Comparison of ENCODE assay signal across 1 cellular context in the genomic region with DNA sequence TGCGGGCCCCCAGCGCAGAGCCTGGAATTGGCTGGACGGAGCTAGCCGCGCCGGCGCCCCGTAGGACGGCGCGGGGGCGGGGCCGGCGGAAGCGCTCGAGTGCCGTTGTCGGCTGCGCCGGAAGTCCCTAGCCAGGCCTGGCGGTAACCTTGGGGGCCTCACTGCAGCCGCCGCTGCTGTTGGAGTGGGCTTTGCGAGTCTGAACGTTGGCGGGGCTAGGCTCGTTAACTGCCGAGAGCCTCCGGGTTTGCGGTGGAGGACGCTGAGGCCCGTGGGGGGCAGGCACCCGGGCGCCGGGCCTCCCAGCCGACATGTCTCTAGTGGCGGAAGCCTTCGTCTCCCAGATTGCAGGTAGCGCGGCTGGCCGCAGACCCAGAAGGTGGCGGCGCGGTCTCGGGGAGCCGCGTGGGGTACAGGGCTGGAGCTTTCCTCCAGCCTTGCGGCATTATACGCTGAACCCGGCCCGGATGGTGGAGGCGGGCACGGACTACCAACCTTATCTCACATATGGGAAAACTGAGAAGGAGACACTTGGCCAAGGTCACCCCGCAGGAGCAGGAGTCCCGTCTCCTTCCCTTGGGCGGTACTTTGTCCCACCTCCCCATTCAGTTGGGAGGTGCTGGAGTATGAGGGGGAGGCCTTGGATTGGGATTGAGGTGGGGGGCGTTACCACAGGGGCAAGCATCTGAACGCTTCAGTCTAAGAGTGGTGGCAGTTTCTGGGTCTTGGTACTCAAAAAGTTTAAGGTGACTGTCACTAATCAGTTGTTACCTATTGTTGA.
TF ChIP-seq lines count a peak whose summit lies in the region.

A gene (plus strand): TSS at position 124 of the 781 bp plus-strand sequence. CDS start 188 bp downstream, at position 312.

TF ChIP-seq in GM12878, 131 proteins besides CTCF, POLR2A, EP300 and RAD21 (continued from another document):
- no peak for TF ChIP-seq NR2C2 (IDR thresholded peaks at IDR 0.05; ENCODE audit: borderline replicate concordance, control insufficient read depth, insufficient read length, low read depth)
- TF ChIP-seq RBBP5 (conservative IDR thresholded peaks at IDR 0.05) = no peak
- no peak for TF ChIP-seq MYB (IDR thresholded peaks at IDR 0.05; ENCODE audit: borderline replicate concordance, low read depth, low read length)
- TF ChIP-seq IKZF2 (IDR thresholded peaks at IDR 0.05) = peak in 1 of 2 experiments; percentile 33; a peak in 2 of 4 replicates
- peak; percentile 60 for TF ChIP-seq CREM (IDR thresholded peaks at IDR 0.05; ENCODE audit: low read depth)
- TF ChIP-seq, protein P1, sequence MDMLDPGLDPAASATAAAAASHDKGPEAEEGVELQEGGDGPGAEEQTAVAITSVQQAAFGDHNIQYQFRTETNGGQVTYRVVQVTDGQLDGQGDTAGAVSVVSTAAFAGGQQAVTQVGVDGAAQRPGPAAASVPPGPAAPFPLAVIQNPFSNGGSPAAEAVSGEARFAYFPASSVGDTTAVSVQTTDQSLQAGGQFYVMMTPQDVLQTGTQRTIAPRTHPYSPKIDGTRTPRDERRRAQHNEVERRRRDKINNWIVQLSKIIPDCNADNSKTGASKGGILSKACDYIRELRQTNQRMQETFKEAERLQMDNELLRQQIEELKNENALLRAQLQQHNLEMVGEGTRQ (IDR thresholded peaks at IDR 0.05; ENCODE audit: borderline replicate concordance, low read depth, low read length) = no peak
- TF ChIP-seq BCL11A (IDR thresholded peaks at IDR 0.05; ENCODE audit: low read depth, low read length) = no peak
- TF ChIP-seq, protein P2, sequence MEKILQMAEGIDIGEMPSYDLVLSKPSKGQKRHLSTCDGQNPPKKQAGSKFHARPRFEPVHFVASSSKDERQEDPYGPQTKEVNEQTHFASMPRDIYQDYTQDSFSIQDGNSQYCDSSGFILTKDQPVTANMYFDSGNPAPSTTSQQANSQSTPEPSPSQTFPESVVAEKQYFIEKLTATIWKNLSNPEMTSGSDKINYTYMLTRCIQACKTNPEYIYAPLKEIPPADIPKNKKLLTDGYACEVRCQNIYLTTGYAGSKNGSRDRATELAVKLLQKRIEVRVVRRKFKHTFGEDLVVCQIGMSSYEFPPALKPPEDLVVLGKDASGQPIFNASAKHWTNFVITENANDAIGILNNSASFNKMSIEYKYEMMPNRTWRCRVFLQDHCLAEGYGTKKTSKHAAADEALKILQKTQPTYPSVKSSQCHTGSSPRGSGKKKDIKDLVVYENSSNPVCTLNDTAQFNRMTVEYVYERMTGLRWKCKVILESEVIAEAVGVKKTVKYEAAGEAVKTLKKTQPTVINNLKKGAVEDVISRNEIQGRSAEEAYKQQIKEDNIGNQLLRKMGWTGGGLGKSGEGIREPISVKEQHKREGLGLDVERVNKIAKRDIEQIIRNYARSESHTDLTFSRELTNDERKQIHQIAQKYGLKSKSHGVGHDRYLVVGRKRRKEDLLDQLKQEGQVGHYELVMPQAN (conservative IDR thresholded peaks at IDR 0.05) = peak; percentile 67; the same call in 1 of the 2 replicates
- peak; percentile 64; the same call in 1 of the 2 replicates for TF ChIP-seq RUNX3 (IDR thresholded peaks at IDR 0.05; ENCODE audit: low read length)
- TF ChIP-seq, protein P3, sequence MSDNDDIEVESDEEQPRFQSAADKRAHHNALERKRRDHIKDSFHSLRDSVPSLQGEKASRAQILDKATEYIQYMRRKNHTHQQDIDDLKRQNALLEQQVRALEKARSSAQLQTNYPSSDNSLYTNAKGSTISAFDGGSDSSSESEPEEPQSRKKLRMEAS (IDR thresholded peaks at IDR 0.05; ENCODE audit: low read depth, low read length) = peak; percentile 14; the same call in 1 of the 2 replicates
- TF ChIP-seq ETV6 (conservative IDR thresholded peaks at IDR 0.05 in 1 of 2, IDR thresholded peaks at IDR 0.05 in 1 of 2; ENCODE audit: borderline replicate concordance in 1 of 2, low read depth in 1 of 2) = no peak
- TF ChIP-seq, protein P4, sequence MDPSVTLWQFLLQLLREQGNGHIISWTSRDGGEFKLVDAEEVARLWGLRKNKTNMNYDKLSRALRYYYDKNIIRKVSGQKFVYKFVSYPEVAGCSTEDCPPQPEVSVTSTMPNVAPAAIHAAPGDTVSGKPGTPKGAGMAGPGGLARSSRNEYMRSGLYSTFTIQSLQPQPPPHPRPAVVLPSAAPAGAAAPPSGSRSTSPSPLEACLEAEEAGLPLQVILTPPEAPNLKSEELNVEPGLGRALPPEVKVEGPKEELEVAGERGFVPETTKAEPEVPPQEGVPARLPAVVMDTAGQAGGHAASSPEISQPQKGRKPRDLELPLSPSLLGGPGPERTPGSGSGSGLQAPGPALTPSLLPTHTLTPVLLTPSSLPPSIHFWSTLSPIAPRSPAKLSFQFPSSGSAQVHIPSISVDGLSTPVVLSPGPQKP (IDR thresholded peaks at IDR 0.05; ENCODE audit: low read depth, low read length) = peak; percentile 88
- TF ChIP-seq MTA2 (IDR thresholded peaks at IDR 0.05; ENCODE audit: low read depth) = no peak
- TF ChIP-seq, protein P5, sequence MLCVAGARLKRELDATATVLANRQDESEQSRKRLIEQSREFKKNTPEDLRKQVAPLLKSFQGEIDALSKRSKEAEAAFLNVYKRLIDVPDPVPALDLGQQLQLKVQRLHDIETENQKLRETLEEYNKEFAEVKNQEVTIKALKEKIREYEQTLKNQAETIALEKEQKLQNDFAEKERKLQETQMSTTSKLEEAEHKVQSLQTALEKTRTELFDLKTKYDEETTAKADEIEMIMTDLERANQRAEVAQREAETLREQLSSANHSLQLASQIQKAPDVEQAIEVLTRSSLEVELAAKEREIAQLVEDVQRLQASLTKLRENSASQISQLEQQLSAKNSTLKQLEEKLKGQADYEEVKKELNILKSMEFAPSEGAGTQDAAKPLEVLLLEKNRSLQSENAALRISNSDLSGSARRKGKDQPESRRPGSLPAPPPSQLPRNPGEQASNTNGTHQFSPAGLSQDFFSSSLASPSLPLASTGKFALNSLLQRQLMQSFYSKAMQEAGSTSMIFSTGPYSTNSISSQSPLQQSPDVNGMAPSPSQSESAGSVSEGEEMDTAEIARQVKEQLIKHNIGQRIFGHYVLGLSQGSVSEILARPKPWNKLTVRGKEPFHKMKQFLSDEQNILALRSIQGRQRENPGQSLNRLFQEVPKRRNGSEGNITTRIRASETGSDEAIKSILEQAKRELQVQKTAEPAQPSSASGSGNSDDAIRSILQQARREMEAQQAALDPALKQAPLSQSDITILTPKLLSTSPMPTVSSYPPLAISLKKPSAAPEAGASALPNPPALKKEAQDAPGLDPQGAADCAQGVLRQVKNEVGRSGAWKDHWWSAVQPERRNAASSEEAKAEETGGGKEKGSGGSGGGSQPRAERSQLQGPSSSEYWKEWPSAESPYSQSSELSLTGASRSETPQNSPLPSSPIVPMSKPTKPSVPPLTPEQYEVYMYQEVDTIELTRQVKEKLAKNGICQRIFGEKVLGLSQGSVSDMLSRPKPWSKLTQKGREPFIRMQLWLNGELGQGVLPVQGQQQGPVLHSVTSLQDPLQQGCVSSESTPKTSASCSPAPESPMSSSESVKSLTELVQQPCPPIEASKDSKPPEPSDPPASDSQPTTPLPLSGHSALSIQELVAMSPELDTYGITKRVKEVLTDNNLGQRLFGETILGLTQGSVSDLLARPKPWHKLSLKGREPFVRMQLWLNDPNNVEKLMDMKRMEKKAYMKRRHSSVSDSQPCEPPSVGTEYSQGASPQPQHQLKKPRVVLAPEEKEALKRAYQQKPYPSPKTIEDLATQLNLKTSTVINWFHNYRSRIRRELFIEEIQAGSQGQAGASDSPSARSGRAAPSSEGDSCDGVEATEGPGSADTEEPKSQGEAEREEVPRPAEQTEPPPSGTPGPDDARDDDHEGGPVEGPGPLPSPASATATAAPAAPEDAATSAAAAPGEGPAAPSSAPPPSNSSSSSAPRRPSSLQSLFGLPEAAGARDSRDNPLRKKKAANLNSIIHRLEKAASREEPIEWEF (IDR thresholded peaks at IDR 0.05; ENCODE audit: insufficient replicate concordance, low read depth, low read length) = no peak
- TF ChIP-seq, protein P6, sequence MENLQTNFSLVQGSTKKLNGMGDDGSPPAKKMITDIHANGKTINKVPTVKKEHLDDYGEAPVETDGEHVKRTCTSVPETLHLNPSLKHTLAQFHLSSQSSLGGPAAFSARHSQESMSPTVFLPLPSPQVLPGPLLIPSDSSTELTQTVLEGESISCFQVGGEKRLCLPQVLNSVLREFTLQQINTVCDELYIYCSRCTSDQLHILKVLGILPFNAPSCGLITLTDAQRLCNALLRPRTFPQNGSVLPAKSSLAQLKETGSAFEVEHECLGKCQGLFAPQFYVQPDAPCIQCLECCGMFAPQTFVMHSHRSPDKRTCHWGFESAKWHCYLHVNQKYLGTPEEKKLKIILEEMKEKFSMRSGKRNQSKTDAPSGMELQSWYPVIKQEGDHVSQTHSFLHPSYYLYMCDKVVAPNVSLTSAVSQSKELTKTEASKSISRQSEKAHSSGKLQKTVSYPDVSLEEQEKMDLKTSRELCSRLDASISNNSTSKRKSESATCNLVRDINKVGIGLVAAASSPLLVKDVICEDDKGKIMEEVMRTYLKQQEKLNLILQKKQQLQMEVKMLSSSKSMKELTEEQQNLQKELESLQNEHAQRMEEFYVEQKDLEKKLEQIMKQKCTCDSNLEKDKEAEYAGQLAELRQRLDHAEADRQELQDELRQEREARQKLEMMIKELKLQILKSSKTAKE (IDR thresholded peaks at IDR 0.05; ENCODE audit: low read depth, poor library complexity, severe bottlenecking) = no peak
- TF ChIP-seq SUPT20H (IDR thresholded peaks at IDR 0.05; ENCODE audit: borderline replicate concordance, control insufficient read depth, low read depth, low read length) = no peak
- no peak for TF ChIP-seq YBX1 (IDR thresholded peaks at IDR 0.05)
